Comparison of ENCODE assay signal across 13 cellular contexts in genomic region chr14:95407342-95407741, GRCh38.
DNase-seq lines count a peak whose midpoint lies in the region; ATAC-seq and TF ChIP-seq lines count a peak whose summit lies in the region.
"Had no signal": no experiment of that assay in that cellular context is flagged by ENCODE, and none has a peak within 500 bp of the region (broad histone marks: within the 10 kb centered on the region; RNA-seq: fewer than 3 reads in every experiment).

No MANE protein-coding gene starts in this region.

- H3K27ac ChIP-seq in left ventricle myocardium inferior (replicated peaks): peak overlapping the region; percentile 83
- H3K27ac ChIP-seq: BLaER1 treated with 17β-estradiol and CSF1 and Interleukin-3, amounts not matched to agents 10 nM and 100 nM had no signal

- no peaks in the 10 kb centered on the region for H3K9me3 Mint-ChIP-seq in mesothelial cell of epicardium
- H3K9me3 Mint-ChIP-seq in stimulated activated naive B cell treated with anti-CD40 and anti-IgM and Interleukin-4, amounts not matched to agents 10 μg/mL and 1 μg/mL and 100 μg/mL, for 72 hours: no peaks in the 10 kb centered on the region
- H3K9me3 Mint-ChIP-seq: CD8-positive, alpha-beta T cell; H9 had no signal

- H3K4me1 ChIP-seq in left ventricle myocardium inferior: peaks cover 32% of the 10 kb centered on the region

- no peak for TF ChIP-seq CTCF in left ventricle myocardium inferior (IDR thresholded peaks at IDR 0.05; ENCODE audit: borderline replicate concordance)
- TF ChIP-seq CTCF in mesothelial cell of epicardium (IDR thresholded peaks at IDR 0.05; ENCODE audit: unreplicated experiment): no peak

- no peak for DNase-seq in left ventricle myocardium inferior
- DNase-seq in left ventricle myocardium superior: no peak
- no peak for DNase-seq in mesothelial cell of epicardium (ENCODE audit: low spot score in 2 of 2, unreplicated experiment in 2 of 2)
- no peak for DNase-seq in stimulated activated naive B cell treated with anti-CD40 and anti-IgM and Interleukin-4, amounts not matched to agents 10 μg/mL and 1 μg/mL and 100 μg/mL, for 72 hours
- no peak for DNase-seq in NCI-H2196 (lab: John Stamatoyannopoulos, UW; ENCODE audit: unreplicated experiment)
- no peak for DNase-seq in NCI-H1436 (lab: John Stamatoyannopoulos, UW)
- DNase-seq: Calu3; CD8-positive, alpha-beta T cell; DMS79 treated with DMSO at 0.1 percent for 48 hours; GF-D8; H9 had no signal

- H3K4me1 Mint-ChIP-seq in mesothelial cell of epicardium: peaks cover 72% of the 10 kb centered on the region
- no peaks in the 10 kb centered on the region for H3K4me1 Mint-ChIP-seq in stimulated activated naive B cell treated with anti-CD40 and anti-IgM and Interleukin-4, amounts not matched to agents 10 μg/mL and 1 μg/mL and 100 μg/mL, for 72 hours

- H3K4me3 Mint-ChIP-seq in mesothelial cell of epicardium: no peak overlapping the region
- no peak overlapping the region for H3K4me3 Mint-ChIP-seq in stimulated activated naive B cell treated with anti-CD40 and anti-IgM and Interleukin-4, amounts not matched to agents 10 μg/mL and 1 μg/mL and 100 μg/mL, for 72 hours
- H3K4me3 Mint-ChIP-seq: B cell; CD8-positive, alpha-beta T cell; H9 had no signal

- no peaks in the 10 kb centered on the region for H3K9me3 ChIP-seq in left ventricle myocardium inferior (replicated peaks)
- H3K9me3 ChIP-seq: BLaER1 treated with 17β-estradiol and CSF1 and Interleukin-3, amounts not matched to agents 10 nM and 100 nM had no signal

- H3K27ac Mint-ChIP-seq in mesothelial cell of epicardium: peak overlapping the region; percentile 95
- peak overlapping the region; percentile 33 for H3K27ac Mint-ChIP-seq in stimulated activated naive B cell treated with anti-CD40 and anti-IgM and Interleukin-4, amounts not matched to agents 10 μg/mL and 1 μg/mL and 100 μg/mL, for 72 hours
- H3K27ac Mint-ChIP-seq: B cell; CD8-positive, alpha-beta T cell had no signal

- H3K27me3 Mint-ChIP-seq in mesothelial cell of epicardium (ENCODE audit: low read depth): no peaks in the 10 kb centered on the region
- no peaks in the 10 kb centered on the region for H3K27me3 Mint-ChIP-seq in stimulated activated naive B cell treated with anti-CD40 and anti-IgM and Interleukin-4, amounts not matched to agents 10 μg/mL and 1 μg/mL and 100 μg/mL, for 72 hours
- H3K27me3 Mint-ChIP-seq: B cell had no signal

- H3K36me3 ChIP-seq in left ventricle myocardium inferior: no peaks in the 10 kb centered on the region

- intact Hi-C loops in left ventricle myocardium inferior (cut with micrococcal nuclease) (no loop called here), left ventricle myocardium superior (cut with micrococcal nuclease) (no loop called here)

- no peak overlapping the region for H3K4me3 ChIP-seq in left ventricle myocardium inferior
- H3K4me3 ChIP-seq: BLaER1 treated with 17β-estradiol and CSF1 and Interleukin-3, amounts not matched to agents 10 nM and 100 nM had no signal

- no peaks in the 10 kb centered on the region for H3K27me3 ChIP-seq in left ventricle myocardium inferior (ENCODE audit: low read depth)
- H3K27me3 ChIP-seq: BLaER1 treated with 17β-estradiol and CSF1 and Interleukin-3, amounts not matched to agents 10 nM and 100 nM had no signal

- no peak for ATAC-seq in left ventricle myocardium superior
- no peak for ATAC-seq in stimulated activated naive B cell treated with anti-CD40 and anti-IgM and Interleukin-4, amounts not matched to agents 10 μg/mL and 1 μg/mL and 100 μg/mL, for 72 hours (replicated peaks)
- ATAC-seq: CD8-positive, alpha-beta T cell had no signal

- H3K36me3 Mint-ChIP-seq in mesothelial cell of epicardium: no peaks in the 10 kb centered on the region
- peaks cover 32 to 37% of the 10 kb centered on the region in 2 donors for H3K36me3 Mint-ChIP-seq in stimulated activated naive B cell treated with anti-CD40 and anti-IgM and Interleukin-4, amounts not matched to agents 10 μg/mL and 1 μg/mL and 100 μg/mL, for 72 hours
